Comparison of ENCODE assay signal across 1 cellular context in genomic region chr1:165890684-165891083, GRCh38.
TF ChIP-seq lines count a peak whose summit lies in the region.

No MANE protein-coding gene starts in this region.

TF ChIP-seq in IMR-90, 13 proteins besides CTCF, POLR2A, EP300 and RAD21:
- no peak for TF ChIP-seq NFE2L2 (IDR thresholded peaks at IDR 0.05; ENCODE audit: low read depth, low read length)
- no peak for TF ChIP-seq CEBPB (IDR thresholded peaks at IDR 0.05; ENCODE audit: low read depth, low read length)
- TF ChIP-seq MAFK (IDR thresholded peaks at IDR 0.05; ENCODE audit: low read depth, low read length): no peak
- TF ChIP-seq ELK1 (IDR thresholded peaks at IDR 0.05; ENCODE audit: borderline replicate concordance, low read depth, low read length): no peak
- TF ChIP-seq RFX5 (IDR thresholded peaks at IDR 0.05; ENCODE audit: low read depth, low read length): no peak
- no peak for TF ChIP-seq MAZ (IDR thresholded peaks at IDR 0.05; ENCODE audit: borderline replicate concordance, low read depth, low read length)
- TF ChIP-seq CHD1 (IDR thresholded peaks at IDR 0.05; ENCODE audit: low read depth, low read length): no peak
- no peak for TF ChIP-seq BHLHE40 (IDR thresholded peaks at IDR 0.05; ENCODE audit: low read depth, low read length)
- no peak for TF ChIP-seq FOS (IDR thresholded peaks at IDR 0.05; ENCODE audit: low read depth, low read length)
- no peak for TF ChIP-seq USF2 (IDR thresholded peaks at IDR 0.05; ENCODE audit: low read depth, low read length)
- no peak for TF ChIP-seq MXI1 (IDR thresholded peaks at IDR 0.05; ENCODE audit: borderline replicate concordance, low read depth, low read length)
- no peak for TF ChIP-seq SMC3 (IDR thresholded peaks at IDR 0.05; ENCODE audit: low read depth, low read length)
- no peak for TF ChIP-seq RCOR1 (IDR thresholded peaks at IDR 0.05; ENCODE audit: insufficient replicate concordance, low read length)
